Comparison of ENCODE assay signal across 20 cellular contexts in genomic region chr2:33354981-33355380, GRCh38.
DNase-seq lines count a peak whose midpoint lies in the region; ATAC-seq and TF ChIP-seq lines count a peak whose summit lies in the region.
"Had no signal": no experiment of that assay in that cellular context is flagged by ENCODE, and none has a peak within 500 bp of the region (broad histone marks: within the 10 kb centered on the region; RNA-seq: fewer than 3 reads in every experiment).

No MANE protein-coding gene starts in this region.

- H3K27ac ChIP-seq in PC-3 (ENCODE audit: low read length): peak overlapping the region; percentile 90
- H3K27ac ChIP-seq in osteoblast (ENCODE audit: low read depth, low read length): peak overlapping the region; percentile 81
- no peak overlapping the region for H3K27ac ChIP-seq in CD4-positive, alpha-beta memory T cell (ENCODE audit: low read depth, low read length)
- no peak overlapping the region for H3K27ac ChIP-seq in H9 (ENCODE audit: insufficient read length, low read depth, low read length)
- H3K27ac ChIP-seq: suprapubic skin, VCaP had no signal

- peak; percentile 95 for ATAC-seq in PC-3
- ATAC-seq: esophagus mucosa; naive thymus-derived CD4-positive, alpha-beta T cell; T-cell had no signal

- H2BK15ac ChIP-seq in H9 (ENCODE audit: low read depth, low read length): no peak overlapping the region

- H3K9ac ChIP-seq in PC-3 (ENCODE audit: low read length): peak overlapping the region; percentile 77
- no peak overlapping the region for H3K9ac ChIP-seq in H9 (ENCODE audit: extremely low read depth, insufficient read length, low read length)

- no peak for TF ChIP-seq CTCF in PC-3 (conservative IDR thresholded peaks at IDR 0.05; ENCODE audit: low read depth, low read length)
- no peak for TF ChIP-seq CTCF in osteoblast (IDR thresholded peaks at IDR 0.05; ENCODE audit: extremely low read depth, low read depth, low read length)
- no peak for TF ChIP-seq CTCF in H9 (conservative IDR thresholded peaks at IDR 0.05)

- H4K5ac ChIP-seq in H9 (ENCODE audit: insufficient read length, low read depth, low read length): no peak overlapping the region

- no peaks in the 10 kb centered on the region for H3K79me1 ChIP-seq in H9 (ENCODE audit: insufficient read depth, low read depth, low read length, poor library complexity, severe bottlenecking)

- H3K9me2 ChIP-seq in PC-3 (replicated peaks; ENCODE audit: low read length): no peaks in the 10 kb centered on the region

- peak; percentile 90 for DNase-seq in EL
- peak; percentile 85 for DNase-seq in PC-3
- peak; percentile 31 for DNase-seq in dermis blood vessel endothelial cell
- peak; percentile 64 for DNase-seq in osteoblast (ENCODE audit: insufficient read length, low spot score, missing footprints)
- DNase-seq in CD4-positive, alpha-beta memory T cell: no peak
- no peak for DNase-seq in H4 (ENCODE audit: low spot score)
- no peak for DNase-seq in activated CD4-positive, alpha-beta T cell treated with anti-CD3 and anti-CD28 coated beads for 4 hours
- DNase-seq in H9: no peak
- DNase-seq: activated CD4-positive, alpha-beta T cell treated with anti-CD3 and anti-CD28 coated beads, Interleukin-2, amount 50 U/mL, for 48 hours; activated naive CD4-positive, alpha-beta T cell treated with Interleukin-2 at 50 U/mL for 16 hours; mammary epithelial cell; naive thymus-derived CD4-positive, alpha-beta T cell; NCI-H2029 treated with DMSO at 0.1 percent for 48 hours; stimulated activated CD4-positive, alpha-beta T cell treated with anti-CD3 and anti-CD28 coated beads, Interleukin-12 subunit alpha, Interleukin-12 subunit beta, amount 100 ng/mL, for 4 hours; T-cell had no signal

- H3K9me3 Mint-ChIP-seq in CD4-positive, alpha-beta memory T cell: peaks cover 0 to 19% (median 16%) of the 10 kb centered on the region in 8 donors
- H3K9me3 Mint-ChIP-seq in H9: peaks cover 10 to 12% of the 10 kb centered on the region in 2 experiments

- no peak overlapping the region for H3K18ac ChIP-seq in H9 (ENCODE audit: insufficient read length, low read depth, low read length)

- H3K27me3 ChIP-seq in PC-3 (ENCODE audit: low read length): no peaks in the 10 kb centered on the region
- H3K27me3 ChIP-seq in osteoblast (ENCODE audit: insufficient read depth, low read length): no peaks in the 10 kb centered on the region
- no peaks in the 10 kb centered on the region for H3K27me3 ChIP-seq in CD4-positive, alpha-beta memory T cell (ENCODE audit: insufficient read depth, low read length)
- H3K27me3 ChIP-seq in H9 (ENCODE audit: insufficient read depth, low read length): no peaks in the 10 kb centered on the region
- H3K27me3 ChIP-seq: suprapubic skin had no signal

- H2BK20ac ChIP-seq in H9 (ENCODE audit: low read depth, low read length, poor library complexity, severe bottlenecking): no peak overlapping the region

- intact Hi-C loops in PC-3 (cut with micrococcal nuclease): loop anchor here (10.0 kb wide), 1 partner anchor 60 kb away; no protein-coding TSS in a partner anchor
- intact Hi-C loops in CD4-positive, alpha-beta memory T cell (cut with micrococcal nuclease): no loop called here

- POLR2A ChIA-PET in PC-3 (lab: Charles Lee; ENCODE audit: unreplicated experiment): no interaction called here
- POLR2A ChIA-PET in CD4-positive, alpha-beta memory T cell (lab: Charles Lee; ENCODE audit: partially characterized antibody): no interaction called here

- BruUV-seq in PC-3 (replicated peaks; lab: Mats Ljungman, UMichigan): no TSS peak

- no peak overlapping the region for H3K23ac ChIP-seq in H9 (ENCODE audit: insufficient read length, low read depth, low read length)

- no peak overlapping the region for H3K4ac ChIP-seq in H9 (ENCODE audit: low read depth, low read length)

- no peak overlapping the region for H3K56ac ChIP-seq in H9 (ENCODE audit: insufficient read length, low read depth, low read length)

- no peak overlapping the region for H3K4me3 Mint-ChIP-seq in CD4-positive, alpha-beta memory T cell
- H3K4me3 Mint-ChIP-seq in H9: no peak overlapping the region
- H3K4me3 Mint-ChIP-seq: B cell; brain; naive thymus-derived CD4-positive, alpha-beta T cell; T-cell had no signal

- no peaks in the 10 kb centered on the region for H3K36me3 Mint-ChIP-seq in CD4-positive, alpha-beta memory T cell
- H3K36me3 Mint-ChIP-seq in H9 (ENCODE audit: insufficient read depth in 1 of 3, low read depth in 3 of 3): peaks cover 13 to 18% (median 17%) of the 10 kb centered on the region in 3 experiments
- H3K36me3 Mint-ChIP-seq: T-cell had no signal

- no peak overlapping the region for H4K8ac ChIP-seq in H9 (replicated peaks; ENCODE audit: insufficient read length, low read depth, low read length)

- H3K23me2 ChIP-seq in H9 (ENCODE audit: insufficient read length, low read depth, low read length, poor library complexity, severe bottlenecking): no peaks in the 10 kb centered on the region

- H3T11ph ChIP-seq in H9 (ENCODE audit: low read length): no peak overlapping the region

- peaks cover 14% of the 10 kb centered on the region for H3K36me3 ChIP-seq in PC-3 (ENCODE audit: low read depth, low read length)
- H3K36me3 ChIP-seq in osteoblast (ENCODE audit: insufficient read depth, low read length): peaks cover 30% of the 10 kb centered on the region
- H3K36me3 ChIP-seq in CD4-positive, alpha-beta memory T cell (ENCODE audit: insufficient read depth, low read length): no peaks in the 10 kb centered on the region
- H3K36me3 ChIP-seq: suprapubic skin had no signal

- no peak overlapping the region for H4K91ac ChIP-seq in H9 (ENCODE audit: insufficient read length, low read depth, low read length)

- H2AFZ ChIP-seq in PC-3 (ENCODE audit: low read length) (peak overlapping the region; percentile 62; the same call in 1 of the 2 replicates), osteoblast (ENCODE audit: low read length) (no peak overlapping the region), H9 (ENCODE audit: low read length) (no peak overlapping the region)

- no peak overlapping the region for H2BK12ac ChIP-seq in H9 (ENCODE audit: insufficient read length, low read depth, low read length)

- WGBS in H9 (ENCODE audit: extremely low coverage, insufficient read length, low lambda C conversion rate): no CpG with 5 or more reads among the region's 8 CpGs

- CTCF ChIA-PET in PC-3 (lab: Charles Lee): no interaction called here
- CTCF ChIA-PET in CD4-positive, alpha-beta memory T cell (lab: Charles Lee; ENCODE audit: partially characterized antibody): no interaction called here

- no peak overlapping the region for H3K27ac Mint-ChIP-seq in CD4-positive, alpha-beta memory T cell
- H3K27ac Mint-ChIP-seq in H9: no peak overlapping the region
- H3K27ac Mint-ChIP-seq: B cell; naive thymus-derived CD4-positive, alpha-beta T cell; T-cell had no signal

- no peaks in the 10 kb centered on the region for H3K4me1 Mint-ChIP-seq in CD4-positive, alpha-beta memory T cell
- H3K4me1 Mint-ChIP-seq in H9: peaks cover 0 to 2% of the 10 kb centered on the region in 2 experiments; a peak in 2 of 4 replicates
- H3K4me1 Mint-ChIP-seq: B cell; brain; naive thymus-derived CD4-positive, alpha-beta T cell; T-cell had no signal

- peaks cover 17% of the 10 kb centered on the region; the same call in 1 of the 2 replicates for H3K9me3 ChIP-seq in PC-3 (ENCODE audit: low read length)
- H3K9me3 ChIP-seq in osteoblast (ENCODE audit: low read depth, low read length): peaks cover 4% of the 10 kb centered on the region
- H3K9me3 ChIP-seq in CD4-positive, alpha-beta memory T cell (ENCODE audit: control insufficient read depth in 1 of 2, low read length in 2 of 2): no peaks in the 10 kb centered on the region
- peaks cover 10% of the 10 kb centered on the region for H3K9me3 ChIP-seq in H9 (ENCODE audit: control insufficient read depth, low read depth, low read length)

- no peak overlapping the region for H2BK5ac ChIP-seq in H9 (ENCODE audit: insufficient read length, low read length)

- no peaks in the 10 kb centered on the region for H3K79me2 ChIP-seq in PC-3 (ENCODE audit: low read length)
- no peaks in the 10 kb centered on the region for H3K79me2 ChIP-seq in osteoblast (ENCODE audit: insufficient read depth, low read length)
- no peaks in the 10 kb centered on the region for H3K79me2 ChIP-seq in H9 (ENCODE audit: insufficient read depth, low read length)

- peaks cover 0 to 2% of the 10 kb centered on the region in 2 donors for H3K27me3 Mint-ChIP-seq in CD4-positive, alpha-beta memory T cell
- no peaks in the 10 kb centered on the region for H3K27me3 Mint-ChIP-seq in H9 (ENCODE audit: low read depth)
- H3K27me3 Mint-ChIP-seq: B cell, brain had no signal

- H3F3A ChIP-seq in PC-3 (ENCODE audit: low read length, unreplicated experiment): peaks cover 5% of the 10 kb centered on the region

- H2BK120ac ChIP-seq in H9 (ENCODE audit: low read depth, low read length, poor library complexity, severe bottlenecking): no peak overlapping the region

- no peaks in the 10 kb centered on the region for H4K20me1 ChIP-seq in PC-3 (ENCODE audit: low read length)
- H4K20me1 ChIP-seq in osteoblast (ENCODE audit: insufficient read depth, low read length): no peaks in the 10 kb centered on the region
- no peaks in the 10 kb centered on the region for H4K20me1 ChIP-seq in H9 (ENCODE audit: control insufficient read depth, insufficient read depth, insufficient read length)

- H3K14ac ChIP-seq in H9 (ENCODE audit: insufficient read depth, low read length): no peak overlapping the region

- H2AK5ac ChIP-seq in H9 (ENCODE audit: insufficient read length, low read length): no peak overlapping the region

- H3K4me3 ChIP-seq in PC-3 (ENCODE audit: low read length) (no peak overlapping the region), osteoblast (ENCODE audit: insufficient read depth, low read length) (no peak overlapping the region)
- H3K4me3 ChIP-seq in CD4-positive, alpha-beta memory T cell (ENCODE audit: low read length in 2 of 2): no peak overlapping the region
- H3K4me3 ChIP-seq: suprapubic skin had no signal

- H3K4me1 ChIP-seq in PC-3 (ENCODE audit: insufficient read depth, low read length): peaks cover 16% of the 10 kb centered on the region
- H3K4me1 ChIP-seq in osteoblast (ENCODE audit: insufficient read depth, low read length): peaks cover 9% of the 10 kb centered on the region
- H3K4me1 ChIP-seq in CD4-positive, alpha-beta memory T cell (ENCODE audit: insufficient read depth, low read length): no peaks in the 10 kb centered on the region
- no peaks in the 10 kb centered on the region for H3K4me1 ChIP-seq in H9 (ENCODE audit: insufficient read depth, low read length)
- H3K4me1 ChIP-seq: suprapubic skin had no signal

- peak overlapping the region; percentile 60 for H3K4me2 ChIP-seq in PC-3 (ENCODE audit: low read length)
- H3K4me2 ChIP-seq in osteoblast (ENCODE audit: insufficient read depth, low read length): no peak overlapping the region
- H3K4me2 ChIP-seq in H9 (ENCODE audit: insufficient read depth, insufficient read length, low read length): no peak overlapping the region

Comparison
In these comparisons a context has a peak if more than half of its experiments do, and no peak if none do; other contexts are left out.
1. DNase-seq: peak in EL (single experiment), PC-3 (single experiment), dermis blood vessel endothelial cell (single experiment) and osteoblast (single experiment); none in CD4-positive, alpha-beta memory T cell (0 of 5), H4 (single experiment), activated CD4-positive, alpha-beta T cell treated with anti-CD3 and anti-CD28 coated beads for 4 hours (0 of 2) and H9 (single experiment).
2. H3K27ac ChIP-seq: peak in PC-3 (single experiment) and osteoblast (single experiment); none in CD4-positive, alpha-beta memory T cell (single experiment) and H9 (single experiment).